1 cellular context compared by ENCODE assay signal in genomic region chr3:11588755-11589154, GRCh38.
TF ChIP-seq lines count a peak whose summit lies in the region.

No MANE protein-coding gene starts in this region.

TF ChIP-seq in WTC11, 78 proteins besides CTCF, POLR2A, EP300 and RAD21 (continued from another document):
- TF ChIP-seq, protein P1, sequence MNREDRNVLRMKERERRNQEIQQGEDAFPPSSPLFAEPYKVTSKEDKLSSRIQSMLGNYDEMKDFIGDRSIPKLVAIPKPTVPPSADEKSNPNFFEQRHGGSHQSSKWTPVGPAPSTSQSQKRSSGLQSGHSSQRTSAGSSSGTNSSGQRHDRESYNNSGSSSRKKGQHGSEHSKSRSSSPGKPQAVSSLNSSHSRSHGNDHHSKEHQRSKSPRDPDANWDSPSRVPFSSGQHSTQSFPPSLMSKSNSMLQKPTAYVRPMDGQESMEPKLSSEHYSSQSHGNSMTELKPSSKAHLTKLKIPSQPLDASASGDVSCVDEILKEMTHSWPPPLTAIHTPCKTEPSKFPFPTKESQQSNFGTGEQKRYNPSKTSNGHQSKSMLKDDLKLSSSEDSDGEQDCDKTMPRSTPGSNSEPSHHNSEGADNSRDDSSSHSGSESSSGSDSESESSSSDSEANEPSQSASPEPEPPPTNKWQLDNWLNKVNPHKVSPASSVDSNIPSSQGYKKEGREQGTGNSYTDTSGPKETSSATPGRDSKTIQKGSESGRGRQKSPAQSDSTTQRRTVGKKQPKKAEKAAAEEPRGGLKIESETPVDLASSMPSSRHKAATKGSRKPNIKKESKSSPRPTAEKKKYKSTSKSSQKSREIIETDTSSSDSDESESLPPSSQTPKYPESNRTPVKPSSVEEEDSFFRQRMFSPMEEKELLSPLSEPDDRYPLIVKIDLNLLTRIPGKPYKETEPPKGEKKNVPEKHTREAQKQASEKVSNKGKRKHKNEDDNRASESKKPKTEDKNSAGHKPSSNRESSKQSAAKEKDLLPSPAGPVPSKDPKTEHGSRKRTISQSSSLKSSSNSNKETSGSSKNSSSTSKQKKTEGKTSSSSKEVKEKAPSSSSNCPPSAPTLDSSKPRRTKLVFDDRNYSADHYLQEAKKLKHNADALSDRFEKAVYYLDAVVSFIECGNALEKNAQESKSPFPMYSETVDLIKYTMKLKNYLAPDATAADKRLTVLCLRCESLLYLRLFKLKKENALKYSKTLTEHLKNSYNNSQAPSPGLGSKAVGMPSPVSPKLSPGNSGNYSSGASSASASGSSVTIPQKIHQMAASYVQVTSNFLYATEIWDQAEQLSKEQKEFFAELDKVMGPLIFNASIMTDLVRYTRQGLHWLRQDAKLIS (CRISPR knock-in tag; IDR thresholded peaks at IDR 0.05; ENCODE audit: borderline replicate concordance), result no peak
- TF ChIP-seq, protein P2, sequence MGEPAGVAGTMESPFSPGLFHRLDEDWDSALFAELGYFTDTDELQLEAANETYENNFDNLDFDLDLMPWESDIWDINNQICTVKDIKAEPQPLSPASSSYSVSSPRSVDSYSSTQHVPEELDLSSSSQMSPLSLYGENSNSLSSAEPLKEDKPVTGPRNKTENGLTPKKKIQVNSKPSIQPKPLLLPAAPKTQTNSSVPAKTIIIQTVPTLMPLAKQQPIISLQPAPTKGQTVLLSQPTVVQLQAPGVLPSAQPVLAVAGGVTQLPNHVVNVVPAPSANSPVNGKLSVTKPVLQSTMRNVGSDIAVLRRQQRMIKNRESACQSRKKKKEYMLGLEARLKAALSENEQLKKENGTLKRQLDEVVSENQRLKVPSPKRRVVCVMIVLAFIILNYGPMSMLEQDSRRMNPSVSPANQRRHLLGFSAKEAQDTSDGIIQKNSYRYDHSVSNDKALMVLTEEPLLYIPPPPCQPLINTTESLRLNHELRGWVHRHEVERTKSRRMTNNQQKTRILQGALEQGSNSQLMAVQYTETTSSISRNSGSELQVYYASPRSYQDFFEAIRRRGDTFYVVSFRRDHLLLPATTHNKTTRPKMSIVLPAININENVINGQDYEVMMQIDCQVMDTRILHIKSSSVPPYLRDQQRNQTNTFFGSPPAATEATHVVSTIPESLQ (CRISPR knock-in tag; IDR thresholded peaks at IDR 0.05), result no peak
- TF ChIP-seq ZNF317 (CRISPR knock-in tag; IDR thresholded peaks at IDR 0.05; ENCODE audit: borderline replicate concordance, low read depth) (no peak), IRF2 (CRISPR knock-in tag; IDR thresholded peaks at IDR 0.05; ENCODE audit: borderline replicate concordance, low read depth) (no peak), OVOL2 (CRISPR knock-in tag; IDR thresholded peaks at IDR 0.05; ENCODE audit: borderline replicate concordance) (no peak), USF2 (CRISPR knock-in tag; IDR thresholded peaks at IDR 0.05) (no peak), SOX15 (CRISPR knock-in tag; IDR thresholded peaks at IDR 0.05) (no peak), GABPB1 (CRISPR knock-in tag; IDR thresholded peaks at IDR 0.05) (no peak), GTF2I (CRISPR knock-in tag; conservative IDR thresholded peaks at IDR 0.05) (no peak)
- TF ChIP-seq, protein P3, sequence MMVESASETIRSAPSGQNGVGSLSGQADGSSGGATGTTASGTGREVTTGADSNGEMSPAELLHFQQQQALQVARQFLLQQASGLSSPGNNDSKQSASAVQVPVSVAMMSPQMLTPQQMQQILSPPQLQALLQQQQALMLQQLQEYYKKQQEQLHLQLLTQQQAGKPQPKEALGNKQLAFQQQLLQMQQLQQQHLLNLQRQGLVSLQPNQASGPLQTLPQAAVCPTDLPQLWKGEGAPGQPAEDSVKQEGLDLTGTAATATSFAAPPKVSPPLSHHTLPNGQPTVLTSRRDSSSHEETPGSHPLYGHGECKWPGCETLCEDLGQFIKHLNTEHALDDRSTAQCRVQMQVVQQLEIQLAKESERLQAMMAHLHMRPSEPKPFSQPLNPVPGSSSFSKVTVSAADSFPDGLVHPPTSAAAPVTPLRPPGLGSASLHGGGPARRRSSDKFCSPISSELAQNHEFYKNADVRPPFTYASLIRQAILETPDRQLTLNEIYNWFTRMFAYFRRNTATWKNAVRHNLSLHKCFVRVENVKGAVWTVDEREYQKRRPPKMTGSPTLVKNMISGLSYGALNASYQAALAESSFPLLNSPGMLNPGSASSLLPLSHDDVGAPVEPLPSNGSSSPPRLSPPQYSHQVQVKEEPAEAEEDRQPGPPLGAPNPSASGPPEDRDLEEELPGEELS (CRISPR knock-in tag; IDR thresholded peaks at IDR 0.05), result no peak
TF ChIP-seq in WTC11: peak in this region for 0.
